Comparison of ENCODE assay signal across 22 cellular contexts in genomic region chr7:70336536-70336935, GRCh38.
"Had no signal": no experiment of that assay in that cellular context is flagged by ENCODE, and none has a peak within 500 bp of the region (broad histone marks: within the 10 kb centered on the region; RNA-seq: fewer than 3 reads in every experiment).

No MANE protein-coding gene starts in this region.

- ATAC-seq: HepG2 had no signal

- DNase-seq: IMR-90, Karpas-422, KG1, MG63, NCI-H1092, NCI-H1105 treated with DMSO at 0.1 percent for 48 hours, NCI-H1417 treated with DMSO at 0.1 percent for 48 hours, NCI-H146, NCI-H1694 treated with DMSO at 0.1 percent for 48 hours, NCI-H1930, NCI-H2081, NCI-H2107, NCI-H2227 treated with DMSO at 0.1 percent for 48 hours, NCI-H446, NCI-H510A, NCI-H524 treated with DMSO at 0.1 percent for 48 hours, NCI-H69, NCI-H774, Right ventricle myocardium superior, RPMI8226, SIG-M5 had no signal
